Comparison of ENCODE assay signal across 8 cellular contexts in the genomic region with DNA sequence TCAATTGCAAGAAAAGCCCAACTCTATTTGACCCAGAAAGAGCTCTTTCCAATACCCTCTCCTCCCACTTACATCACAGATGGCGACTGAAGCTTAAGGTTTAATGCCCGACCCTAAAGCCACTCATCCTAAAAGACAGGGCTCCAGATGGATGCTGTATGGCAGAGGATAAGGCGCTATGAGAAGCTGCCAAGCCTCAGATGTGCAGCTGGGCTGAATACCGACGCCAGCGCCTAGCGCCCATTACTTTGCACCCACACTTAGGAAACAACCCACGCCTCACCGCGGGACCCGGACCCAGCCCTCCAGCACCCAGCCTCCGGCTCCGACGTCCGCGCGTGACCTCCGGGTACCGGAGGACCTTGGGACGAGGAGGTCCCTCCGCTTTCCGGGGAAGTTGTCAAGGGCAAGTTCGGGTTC. TPM values are rescaled to one million over a fixed set of nuclear protein-coding genes. Genes with fewer than 3 reads are reported as not detected.
DNase-seq lines count a peak whose midpoint lies in the region; ATAC-seq, FAIRE-seq and TF ChIP-seq lines count a peak whose summit lies in the region.

No MANE protein-coding gene starts in this region.

- peak overlapping the region; percentile 100 for H2AFZ ChIP-seq in PC-9
- peak overlapping the region; percentile 88 for H2AFZ ChIP-seq in endothelial cell of umbilical vein (ENCODE audit: low read depth, low read length)

- H3K4me1 Mint-ChIP-seq in natural killer cell treated with Interleukin-12 subunit alpha and Interleukin-12 subunit beta and Interleukin-15 and Interleukin-18, amount 100 ng/mL, for 72 hours (ENCODE audit: low read depth in 2 of 2), result peaks cover 22 to 40% of the 10 kb centered on the region in 2 donors

- H3K4me2 ChIP-seq in PC-9 (peak overlapping the region; percentile 79), endothelial cell of umbilical vein (ENCODE audit: insufficient read depth, low read length) (peak overlapping the region; percentile 86)

- peak; percentile 23 for ATAC-seq in HG02943 (IDR thresholded peaks at IDR 0.05; ENCODE audit: low read depth, unreplicated experiment)
- ATAC-seq in natural killer cell treated with Interleukin-12 subunit alpha and Interleukin-12 subunit beta and Interleukin-15 and Interleukin-18, amount 100 ng/mL, for 72 hours, result no peak

- peak overlapping the region; percentile 97 for H3K4me3 Mint-ChIP-seq in natural killer cell treated with Interleukin-12 subunit alpha and Interleukin-12 subunit beta and Interleukin-15 and Interleukin-18, amount 100 ng/mL, for 72 hours

- DNase-seq in NCI-H510A treated with DMSO at 0.1 percent for 48 hours (lab: John Stamatoyannopoulos, UW) (peak; percentile 12), NCI-H510A (lab: John Stamatoyannopoulos, UW) (no peak), PC-9 (no peak), endothelial cell of umbilical vein (ENCODE audit: low read depth, low spot score) (no peak), DMS79 (lab: John Stamatoyannopoulos, UW) (no peak)
- DNase-seq in natural killer cell treated with Interleukin-12 subunit alpha and Interleukin-12 subunit beta and Interleukin-15 and Interleukin-18, amount 100 ng/mL, for 72 hours (ENCODE audit: low spot score), result no peak
- DNase-seq in stimulated activated CD4-positive, alpha-beta T cell treated with anti-CD3 and anti-CD28 coated beads, Interleukin-4, amount 100 ng/mL, for 4 hours, result no peak

- H3K9me1 ChIP-seq in endothelial cell of umbilical vein (replicated peaks; ENCODE audit: control insufficient read depth, extremely low read depth, insufficient read depth, low read length), result no peaks in the 10 kb centered on the region

- H3K27ac ChIP-seq in PC-9 (no peak overlapping the region; the same call in 1 of the 2 replicates), endothelial cell of umbilical vein (ENCODE audit: insufficient read depth, low read depth, low read length) (peak overlapping the region; percentile 62)

- no TSS peak for BruUV-seq in PC-9 (replicated peaks; lab: Mats Ljungman, UMichigan)
- BruUV-seq in endothelial cell of umbilical vein (replicated peaks; lab: Mats Ljungman, UMichigan), result TSS peak; percentile 48

- peaks cover 8% of the 10 kb centered on the region; the same call in 1 of the 2 replicates for H3F3A ChIP-seq in PC-9 (ENCODE audit: insufficient read depth, low read depth)

- H3K27ac Mint-ChIP-seq in natural killer cell treated with Interleukin-12 subunit alpha and Interleukin-12 subunit beta and Interleukin-15 and Interleukin-18, amount 100 ng/mL, for 72 hours, result peak overlapping the region; percentile 95

- H3K4me1 ChIP-seq in PC-9 (replicated peaks; ENCODE audit: insufficient read depth), result peaks cover 34% of the 10 kb centered on the region
- H3K4me1 ChIP-seq in endothelial cell of umbilical vein (ENCODE audit: control insufficient read depth, extremely low read depth, insufficient read depth, low read length), result peaks cover 7% of the 10 kb centered on the region

- CTCF ChIA-PET in PC-9 (lab: Charles Lee) (interaction anchor here (0.6 kb wide), 2 partner anchors 14 to 43 kb away, joined by 5 to 10 read pairs; no protein-coding TSS in a partner anchor), endothelial cell of umbilical vein (lab: Charles Lee) (interaction anchor here (0.6 to 2.7 kb wide), 18 partner anchors 11 to 727 kb away, joined by 3 to 21 read pairs (median 4); a partner anchor contains a TSS)

- H3K9me2 ChIP-seq in PC-9 (ENCODE audit: insufficient read depth), result no peaks in the 10 kb centered on the region

- FAIRE-seq in endothelial cell of umbilical vein (lab: Jason Lieb, UNC), result no peak

- H3K36me3 ChIP-seq in PC-9 (ENCODE audit: low read depth), result 0 out of 2 replicates have a peak, but pooled peaks cover 4% of the 10 kb centered on the region
- H3K36me3 ChIP-seq in endothelial cell of umbilical vein (ENCODE audit: control insufficient read depth in 2 of 2, extremely low read depth in 1 of 2, insufficient read depth in 2 of 2, low read length in 2 of 2), result no peaks in the 10 kb centered on the region

- H3K79me2 ChIP-seq in PC-9 (ENCODE audit: low read depth) (peaks cover 37% of the 10 kb centered on the region), endothelial cell of umbilical vein (ENCODE audit: control insufficient read depth, insufficient read depth, low read length) (peaks cover 17% of the 10 kb centered on the region)

- H3K4me3 ChIP-seq in PC-9 (peak overlapping the region; percentile 99), endothelial cell of umbilical vein (replicated peaks in 1 of 3; ENCODE audit: insufficient read depth in 1 of 3, low read depth in 1 of 3, low read length in 3 of 3) (peak overlapping the region; percentile 86 to 91 (median 90))

- TF ChIP-seq POLR2A in endothelial cell of umbilical vein (IDR thresholded peaks at IDR 0.05; ENCODE audit: low read depth, low read length), result no peak

- H3K27me3 Mint-ChIP-seq in natural killer cell treated with Interleukin-12 subunit alpha and Interleukin-12 subunit beta and Interleukin-15 and Interleukin-18, amount 100 ng/mL, for 72 hours, result no peaks in the 10 kb centered on the region

- dilution Hi-C loops in endothelial cell of umbilical vein (cut with MboI; ENCODE audit: extremely low pct_ligation_motif_present, low sequenced_read_pairs), result no loop called here

- H3K27me3 ChIP-seq in PC-9 (ENCODE audit: insufficient read depth, low read depth) (no peaks in the 10 kb centered on the region), endothelial cell of umbilical vein (ENCODE audit: control insufficient read depth in 2 of 2, insufficient read depth in 2 of 2, low read length in 2 of 2) (no peaks in the 10 kb centered on the region)

- no peaks in the 10 kb centered on the region for H4K20me1 ChIP-seq in PC-9 (ENCODE audit: insufficient read depth)
- H4K20me1 ChIP-seq in endothelial cell of umbilical vein (replicated peaks; ENCODE audit: control insufficient read depth, extremely low read depth, insufficient read depth, low read length), result no peaks in the 10 kb centered on the region

- no peaks in the 10 kb centered on the region for H3K9me3 Mint-ChIP-seq in natural killer cell treated with Interleukin-12 subunit alpha and Interleukin-12 subunit beta and Interleukin-15 and Interleukin-18, amount 100 ng/mL, for 72 hours

- POLR2A ChIA-PET in PC-9 (lab: Charles Lee; ENCODE audit: unreplicated experiment), result interaction anchor here (0.5 to 0.7 kb wide), 6 partner anchors 44 to 788 kb away, joined by 4 to 26 read pairs (median 15); a partner anchor contains a TSS
- POLR2A ChIA-PET in endothelial cell of umbilical vein (lab: Charles Lee), result interaction anchor here (1.0 kb wide), 1 partner anchor 231 kb away, joined by 3 read pairs; no protein-coding TSS in a partner anchor

- intact Hi-C loops in PC-9 (cut with micrococcal nuclease; ENCODE audit: unreplicated experiment) (loop anchor here (5.0 to 10.0 kb wide), 3 partner anchors 49 to 214 kb away; a partner anchor contains a TSS), endothelial cell of umbilical vein (cut with micrococcal nuclease) (loop anchor here (1.0 to 5.0 kb wide), 11 partner anchors 19 to 330 kb away; a partner anchor contains a TSS)

- no peaks in the 10 kb centered on the region for H3K9me3 ChIP-seq in PC-9 (ENCODE audit: insufficient read depth, low read depth)
- H3K9me3 ChIP-seq in endothelial cell of umbilical vein (replicated peaks; ENCODE audit: control insufficient read depth, insufficient read depth, low read length), result no peaks in the 10 kb centered on the region

- H3K36me3 Mint-ChIP-seq in natural killer cell treated with Interleukin-12 subunit alpha and Interleukin-12 subunit beta and Interleukin-15 and Interleukin-18, amount 100 ng/mL, for 72 hours, result no peaks in the 10 kb centered on the region

- TF ChIP-seq CTCF in PC-9 (conservative IDR thresholded peaks at IDR 0.05) (no peak), endothelial cell of umbilical vein (IDR thresholded peaks at IDR 0.05; ENCODE audit: extremely low read depth in 1 of 2, insufficient read depth in 1 of 2, low read depth in 1 of 2, low read length in 2 of 2) (no peak)

- H3K9ac ChIP-seq in endothelial cell of umbilical vein (replicated peaks; ENCODE audit: extremely low read depth, insufficient read depth, low read length), result peak overlapping the region; percentile 71

TF ChIP-seq in endothelial cell of umbilical vein, 7 proteins besides CTCF, POLR2A, EP300 and RAD21 (continues in another document):
- TF ChIP-seq POLR2AphosphoS5 (IDR thresholded peaks at IDR 0.05; ENCODE audit: insufficient read depth, low read depth, low read length) (no peak), JUN (IDR thresholded peaks at IDR 0.05; ENCODE audit: borderline replicate concordance, insufficient read depth, insufficient read length, low read depth) (no peak), FOS (IDR thresholded peaks at IDR 0.05; ENCODE audit: borderline replicate concordance, insufficient read depth, low read length) (no peak), MYC (IDR thresholded peaks at IDR 0.05; ENCODE audit: low read depth, low read length) (no peak)

RNA-seq across cellular contexts. Expression of a gene that starts 0.3 kb away (rescaled TPM):
- total RNA-seq in PC-9 (2021) (18.8 and 33.2 TPM in 2 replicates), endothelial cell of umbilical vein (35.7 and 38.5 TPM in 2 replicates)
- polyA plus RNA-seq in endothelial cell of umbilical vein, result 9.1 and 9.7 TPM in 2 replicates
- 10.7 and 11.1 TPM in 2 replicates for polyA plus RNA-seq in endothelial cell of umbilical vein (2011; cell fraction: cytosol; rRNA removed)
- 14.3 and 15.1 TPM in 2 replicates for polyA plus RNA-seq in endothelial cell of umbilical vein (2011; cell fraction: nucleus; rRNA removed)
- polyA plus RNA-seq in endothelial cell of umbilical vein (2012), result 15.9 and 23.1 TPM in 2 replicates
- polyA minus RNA-seq in endothelial cell of umbilical vein, result 35.1 and 36.8 TPM in 2 replicates
- polyA minus RNA-seq in endothelial cell of umbilical vein (2011; cell fraction: cytosol; rRNA and poly(A)+ RNA removed), result 10.1 TPM
- polyA minus RNA-seq in endothelial cell of umbilical vein (2011; cell fraction: nucleus; rRNA and poly(A)+ RNA removed), result 24.1 and 27.3 TPM in 2 replicates
- total RNA-seq in natural killer cell treated with Interleukin-12 subunit alpha and Interleukin-12 subunit beta and Interleukin-15 and Interleukin-18, amount 100 ng/mL, for 72 hours, result 10 to 100 TPM; 27.6 to 29.9 TPM

RNA-seq across cellular contexts. Expression of a gene that starts 0.6 kb away (rescaled TPM):
- total RNA-seq in PC-9 (2021) (24.0 and 32.1 TPM in 2 replicates), endothelial cell of umbilical vein (16.6 and 16.8 TPM in 2 replicates)
- 5.3 and 6.9 TPM in 2 replicates for polyA plus RNA-seq in endothelial cell of umbilical vein
- 6.9 and 7.2 TPM in 2 replicates for polyA plus RNA-seq in endothelial cell of umbilical vein (2011; cell fraction: cytosol; rRNA removed)
- 10.5 and 11.7 TPM in 2 replicates for polyA plus RNA-seq in endothelial cell of umbilical vein (2011; cell fraction: nucleus; rRNA removed)
- 12.9 and 15.6 TPM in 2 replicates for polyA plus RNA-seq in endothelial cell of umbilical vein (2012)
- polyA minus RNA-seq in endothelial cell of umbilical vein, result 11.3 and 17.7 TPM in 2 replicates
- polyA minus RNA-seq in endothelial cell of umbilical vein (2011; cell fraction: cytosol; rRNA and poly(A)+ RNA removed), result 8.4 TPM
- polyA minus RNA-seq in endothelial cell of umbilical vein (2011; cell fraction: nucleus; rRNA and poly(A)+ RNA removed), result 4.3 and 8.0 TPM in 2 replicates
- total RNA-seq in natural killer cell treated with Interleukin-12 subunit alpha and Interleukin-12 subunit beta and Interleukin-15 and Interleukin-18, amount 100 ng/mL, for 72 hours, result 10 to 100 TPM; 11.8 to 21.3 TPM
